ENCODE assay signal across 18 cellular contexts in genomic region chr2:101148777-101149176, GRCh38. TPM values are rescaled to one million over a fixed set of nuclear protein-coding genes. Genes with fewer than 3 reads are reported as not detected.
DNase-seq lines count a peak whose midpoint lies in the region; ATAC-seq and TF ChIP-seq lines count a peak whose summit lies in the region.
"Had no signal": no experiment of that assay in that cellular context is flagged by ENCODE, and none has a peak within 500 bp of the region (broad histone marks: within the 10 kb centered on the region; RNA-seq: fewer than 3 reads in every experiment).

No MANE protein-coding gene starts in this region.

- H3K4me1 Mint-ChIP-seq in CD4-positive, alpha-beta T cell (ENCODE audit: low read depth), result peaks cover 34% of the 10 kb centered on the region

- H3K27ac ChIP-seq in CD4-positive, alpha-beta T cell (ENCODE audit: low read depth, low read length), result no peak overlapping the region
- H3K27ac ChIP-seq in PC-3 (ENCODE audit: low read length) (peak overlapping the region; percentile 80), prostate gland (peak overlapping the region; percentile 92), adrenal gland (no peak overlapping the region), ovary (no peak overlapping the region)
- H3K27ac ChIP-seq: cardiac muscle cell, GM23248 had no signal

- no peak for DNase-seq in CD4-positive, alpha-beta T cell
- DNase-seq in PC-3, result no peak
- DNase-seq in epithelial cell of esophagus (ENCODE audit: low read depth), result no peak
- no peak for DNase-seq in prostate gland (ENCODE audit: low spot score)
- DNase-seq in adrenal gland, result no peak
- DNase-seq in ovary, result no peak
- DNase-seq: activated CD8-positive, alpha-beta T cell treated with anti-CD3 and anti-CD28 coated beads, Interleukin-2, amount 10 ng/mL, durations not matched to agents 7 days and 5 days; activated naive CD8-positive, alpha-beta T cell treated with anti-CD3 and anti-CD28 coated beads, Interleukin-2, amount 10 ng/mL, durations not matched to agents 7 days and 5 days; activated T-cell treated with anti-CD3 and anti-CD28 coated beads, Interleukin-2, amount 50 U/mL, for 48 hours; effector CD8-positive, alpha-beta T cell; GM23248; hypothalamus; KBM-7; NCI-H1092 treated with DMSO at 0.1 percent for 48 hours; T-helper 1 cell had no signal

- H3K9ac ChIP-seq in PC-3 (ENCODE audit: low read length), result peak overlapping the region; percentile 91
- H3K9ac ChIP-seq: GM23248 had no signal

- peaks cover 65% of the 10 kb centered on the region for H3K4me1 ChIP-seq in PC-3 (ENCODE audit: insufficient read depth, low read length)
- peaks cover 2% of the 10 kb centered on the region for H3K4me1 ChIP-seq in prostate gland (replicated peaks)
- H3K4me1 ChIP-seq in adrenal gland (replicated peaks in 1 of 2), result peaks cover 0 to 32% of the 10 kb centered on the region in 2 donors
- H3K4me1 ChIP-seq in ovary (ENCODE audit: insufficient read depth), result peaks cover 15% of the 10 kb centered on the region

- no peak overlapping the region for H2AFZ ChIP-seq in PC-3 (ENCODE audit: low read length)
- H2AFZ ChIP-seq: GM23248 had no signal

- peaks cover 71% of the 10 kb centered on the region for H3K79me2 ChIP-seq in PC-3 (ENCODE audit: low read length)

- H3K9me2 ChIP-seq in PC-3 (replicated peaks; ENCODE audit: low read length), result no peaks in the 10 kb centered on the region

- H3K4me3 Mint-ChIP-seq in CD4-positive, alpha-beta T cell, result peak overlapping the region; percentile 80
- H3K4me3 Mint-ChIP-seq: activated CD8-positive, alpha-beta T cell treated with anti-CD3 and anti-CD28 coated beads, Interleukin-2, amount 10 ng/mL, durations not matched to agents 7 days and 5 days; activated naive CD8-positive, alpha-beta T cell treated with anti-CD3 and anti-CD28 coated beads, Interleukin-2, amount 10 ng/mL, durations not matched to agents 7 days and 5 days had no signal

- 72% methylated on average over 5 of the region's 5 CpGs for WGBS in prostate gland
- WGBS in adrenal gland, 4 donors, result 93 to 95% (median 94%) methylated on average over 5 of the region's 5 CpGs
- 93 to 97% (median 96%) methylated on average over 5 of the region's 5 CpGs for WGBS in ovary, 3 donors

- H3K4me3 ChIP-seq in PC-3 (ENCODE audit: low read length), result peak overlapping the region; percentile 94
- peak overlapping the region; percentile 13 for H3K4me3 ChIP-seq in epithelial cell of esophagus (ENCODE audit: low read length)
- H3K4me3 ChIP-seq in prostate gland, result peak overlapping the region; percentile 81 to 92
- H3K4me3 ChIP-seq in adrenal gland, result no peak overlapping the region
- H3K4me3 ChIP-seq in ovary, result no peak overlapping the region
- H3K4me3 ChIP-seq: cardiac muscle cell, GM23248 had no signal

- no peak for TF ChIP-seq EP300 in ovary (IDR thresholded peaks at IDR 0.05)

- H3K9me3 ChIP-seq in CD4-positive, alpha-beta T cell (ENCODE audit: control insufficient read depth, low read length), result no peaks in the 10 kb centered on the region
- H3K9me3 ChIP-seq in PC-3 (ENCODE audit: low read length) (no peaks in the 10 kb centered on the region), prostate gland (no peaks in the 10 kb centered on the region), adrenal gland (replicated peaks in 1 of 3) (no peaks in the 10 kb centered on the region), ovary (no peaks in the 10 kb centered on the region)

- H3K27me3 Mint-ChIP-seq in CD4-positive, alpha-beta T cell, result peaks cover 33% of the 10 kb centered on the region

- TF ChIP-seq CTCF in CD4-positive, alpha-beta T cell (IDR thresholded peaks at IDR 0.05), result no peak
- TF ChIP-seq CTCF in PC-3 (conservative IDR thresholded peaks at IDR 0.05; ENCODE audit: low read depth, low read length) (no peak), epithelial cell of esophagus (IDR thresholded peaks at IDR 0.05; ENCODE audit: insufficient read depth, low read depth, low read length, missing control alignments) (no peak), prostate gland (IDR thresholded peaks at IDR 0.05) (no peak), adrenal gland (IDR thresholded peaks at IDR 0.05) (no peak), ovary (IDR thresholded peaks at IDR 0.05) (no peak)

- H3F3A ChIP-seq in PC-3 (ENCODE audit: low read length, unreplicated experiment), result no peaks in the 10 kb centered on the region

- H3K27me3 ChIP-seq in CD4-positive, alpha-beta T cell (ENCODE audit: control insufficient read depth, insufficient read depth, low read length), result no peaks in the 10 kb centered on the region
- H3K27me3 ChIP-seq in PC-3 (ENCODE audit: low read length) (no peaks in the 10 kb centered on the region), prostate gland (replicated peaks; ENCODE audit: insufficient read depth) (no peaks in the 10 kb centered on the region), adrenal gland (no peaks in the 10 kb centered on the region), ovary (no peaks in the 10 kb centered on the region)
- H3K27me3 ChIP-seq: cardiac muscle cell had no signal

- intact Hi-C loops in CD4-positive, alpha-beta T cell (cut with DNase I, micrococcal nuclease), result no loop called here
- intact Hi-C loops in PC-3 (cut with micrococcal nuclease), result loop anchor here (1.0 to 5.0 kb wide), 2 partner anchors 24 to 36 kb away; no protein-coding TSS in a partner anchor
- intact Hi-C loops in prostate gland (cut with DNase I), result no loop called here
- intact Hi-C loops in adrenal gland (cut with DNase I), result no loop called here
- intact Hi-C loops in ovary (cut with DNase I), result no loop called here

- no TSS peak for BruUV-seq in PC-3 (replicated peaks; lab: Mats Ljungman, UMichigan)

- POLR2A ChIA-PET in CD4-positive, alpha-beta T cell (lab: Charles Lee), result no interaction called here
- POLR2A ChIA-PET in PC-3 (lab: Charles Lee; ENCODE audit: unreplicated experiment), result interaction anchor here (3.0 kb wide), 1 partner anchor 25 kb away, joined by 18 read pairs; no protein-coding TSS in a partner anchor

- ATAC-seq in CD4-positive, alpha-beta T cell (ENCODE audit: poor library complexity), result no peak
- ATAC-seq in PC-3 (no peak), HG03565 (IDR thresholded peaks at IDR 0.05; ENCODE audit: unreplicated experiment) (no peak), HG03139 (IDR thresholded peaks at IDR 0.05; ENCODE audit: unreplicated experiment) (no peak)
- ATAC-seq: activated CD8-positive, alpha-beta T cell treated with anti-CD3 and anti-CD28 coated beads, Interleukin-2, amount 10 ng/mL, durations not matched to agents 7 days and 5 days had no signal

- H3K36me3 ChIP-seq in PC-3 (ENCODE audit: low read depth, low read length), result peaks cover 11% of the 10 kb centered on the region; the same call in 1 of the 2 replicates
- no peaks in the 10 kb centered on the region for H3K36me3 ChIP-seq in prostate gland
- H3K36me3 ChIP-seq in adrenal gland (replicated peaks in 1 of 2), result no peaks in the 10 kb centered on the region
- H3K36me3 ChIP-seq in ovary, result no peaks in the 10 kb centered on the region
- H3K36me3 ChIP-seq: cardiac muscle cell had no signal

- CTCF ChIA-PET in CD4-positive, alpha-beta T cell (lab: Charles Lee), result no interaction called here
- CTCF ChIA-PET in PC-3 (lab: Charles Lee), result no interaction called here

- no peak for TF ChIP-seq POLR2A in prostate gland (IDR thresholded peaks at IDR 0.05)
- no peak for TF ChIP-seq POLR2A in adrenal gland (IDR thresholded peaks at IDR 0.05)
- TF ChIP-seq POLR2A in ovary (IDR thresholded peaks at IDR 0.05), result no peak

- H4K20me1 ChIP-seq in PC-3 (ENCODE audit: low read length), result peaks cover 66% of the 10 kb centered on the region

- H3K9me3 Mint-ChIP-seq in CD4-positive, alpha-beta T cell, result no peaks in the 10 kb centered on the region
- H3K9me3 Mint-ChIP-seq: activated naive CD8-positive, alpha-beta T cell treated with anti-CD3 and anti-CD28 coated beads, Interleukin-2, amount 10 ng/mL, durations not matched to agents 7 days and 5 days had no signal

- peak overlapping the region; percentile 93 for H3K4me2 ChIP-seq in PC-3 (ENCODE audit: low read length)

- H3K36me3 Mint-ChIP-seq in CD4-positive, alpha-beta T cell (ENCODE audit: low read depth), result no peaks in the 10 kb centered on the region
- H3K36me3 Mint-ChIP-seq: activated naive CD8-positive, alpha-beta T cell treated with anti-CD3 and anti-CD28 coated beads, Interleukin-2, amount 10 ng/mL, durations not matched to agents 7 days and 5 days had no signal

- H3K27ac Mint-ChIP-seq in CD4-positive, alpha-beta T cell, result no peak overlapping the region
- H3K27ac Mint-ChIP-seq: activated CD8-positive, alpha-beta T cell treated with anti-CD3 and anti-CD28 coated beads, Interleukin-2, amount 10 ng/mL, durations not matched to agents 7 days and 5 days; activated naive CD8-positive, alpha-beta T cell treated with anti-CD3 and anti-CD28 coated beads, Interleukin-2, amount 10 ng/mL, durations not matched to agents 7 days and 5 days had no signal

RNA-seq across cellular contexts. Expression of gene TBC1D8, which starts 2.4 kb away (rescaled TPM):
- 1 to 10 TPM; 1.0 to 1.8 TPM for total RNA-seq in CD4-positive, alpha-beta T cell
- 39.7 and 41.7 TPM in 2 replicates for total RNA-seq in PC-3 (2014; rRNA removed)
- total RNA-seq in prostate gland, result 100 to 1,000 TPM in 1 of 2 donors, 10 to 100 TPM in 1; 86.1 to 149 TPM
- 10 to 100 TPM in 5 of 8 donors, 1 to 10 TPM in 3; 7.6 to 17.2 (median 10.8) TPM for total RNA-seq in adrenal gland
- 10 to 100 TPM in 2 of 3 donors, 1 to 10 TPM in 1; 7.8 to 13.6 (median 12.2) TPM for polyA plus RNA-seq in adrenal gland
- 10 to 100 TPM; 14.3 to 44.6 (median 15.8) TPM for total RNA-seq in ovary
- polyA plus RNA-seq in ovary, result 10 to 100 TPM; 10.8 to 10.9 TPM

Comparison
In these comparisons a context has a peak if more than half of its experiments do, and no peak if none do; other contexts are left out.
1. H3K27ac ChIP-seq: peak in PC-3 (single experiment) and prostate gland (2 of 2); none in CD4-positive, alpha-beta T cell (single experiment), adrenal gland (0 of 5) and ovary (0 of 2).
2. H3K4me3 ChIP-seq: peak in PC-3 (single experiment), epithelial cell of esophagus (single experiment) and prostate gland (2 of 2); none in adrenal gland (0 of 4) and ovary (single experiment).